Comparison of ENCODE assay signal across 1 cellular context in the genomic region with DNA sequence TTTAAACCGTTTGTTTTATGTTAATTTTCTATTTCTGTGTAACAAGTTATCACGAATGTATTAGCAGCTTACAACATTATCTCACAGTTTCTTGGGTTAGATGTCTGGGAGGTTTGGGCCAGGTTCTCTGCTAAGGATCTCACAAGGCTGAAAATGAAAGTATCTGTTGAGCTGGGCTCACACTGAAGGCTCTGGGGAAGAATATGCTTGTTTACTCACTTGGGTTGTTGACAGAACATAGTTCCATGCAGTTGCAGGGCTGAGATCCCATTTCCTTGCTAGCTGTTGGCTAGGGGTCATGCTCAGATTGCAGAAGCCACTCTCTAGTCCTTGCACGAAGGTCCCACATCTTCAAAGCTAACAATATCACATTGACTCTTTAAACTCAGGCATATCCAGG.
TF ChIP-seq lines count a peak whose summit lies in the region.

No MANE protein-coding gene starts in this region.

TF ChIP-seq in HepG2, 621 proteins besides CTCF, POLR2A, EP300 and RAD21:
- no peak for TF ChIP-seq PLRG1 (conservative IDR thresholded peaks at IDR 0.05)
- TF ChIP-seq FOXP1 (IDR thresholded peaks at IDR 0.05), result no peak
- no peak for TF ChIP-seq FOXP1 (CRISPR knock-in tag; IDR thresholded peaks at IDR 0.05)
